Comparison of ENCODE assay signal across 21 cellular contexts in the genomic region with DNA sequence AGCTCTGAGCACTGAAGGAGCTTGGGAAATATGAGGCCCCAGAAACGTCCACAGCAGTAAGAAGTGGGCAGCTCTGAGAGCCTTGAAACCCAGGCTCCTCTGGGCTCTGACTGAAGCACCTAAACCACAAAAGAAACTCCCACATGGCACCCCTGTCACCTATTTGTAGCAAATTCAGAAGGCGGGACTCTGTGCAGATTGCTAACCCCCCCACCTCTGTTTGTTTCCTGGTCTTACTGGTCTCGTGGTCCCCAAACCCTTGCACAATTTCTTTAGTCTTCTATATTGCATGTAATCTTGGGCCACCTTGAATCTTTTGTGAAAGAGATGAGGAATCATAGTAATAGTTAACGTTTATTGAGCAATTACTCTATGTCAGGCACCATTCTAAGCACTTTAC.
DNase-seq lines count a peak whose midpoint lies in the region; ATAC-seq and TF ChIP-seq lines count a peak whose summit lies in the region.
"Had no signal": no experiment of that assay in that cellular context is flagged by ENCODE, and none has a peak within 500 bp of the region (broad histone marks: within the 10 kb centered on the region; RNA-seq: fewer than 3 reads in every experiment).

No MANE protein-coding gene starts in this region.

- ATAC-seq in left ventricle myocardium superior: no peak
- ATAC-seq in Right ventricle myocardium superior (ENCODE audit: poor library complexity): no peak
- no peak for ATAC-seq in GM19351 (IDR thresholded peaks at IDR 0.05; ENCODE audit: unreplicated experiment)
- ATAC-seq in GM19455 (IDR thresholded peaks at IDR 0.05; ENCODE audit: unreplicated experiment): no peak
- no peak for ATAC-seq in T-cell (replicated peaks in 1 of 4)
- ATAC-seq: right cardiac atrium had no signal

- peaks cover 73% of the 10 kb centered on the region for H3K36me3 Mint-ChIP-seq in endothelial cell (ENCODE audit: low read depth, unreplicated experiment)
- peaks cover 65% of the 10 kb centered on the region for H3K36me3 Mint-ChIP-seq in T-cell
- H3K36me3 Mint-ChIP-seq: type B pancreatic cell had no signal

- intact Hi-C loops in left ventricle myocardium superior (cut with micrococcal nuclease) (no loop called here), Right ventricle myocardium superior (cut with DNase I) (no loop called here)

- H3K4me1 Mint-ChIP-seq in endothelial cell (ENCODE audit: unreplicated experiment) (peaks cover 30% of the 10 kb centered on the region), T-cell (peaks cover 0 to 12% (median 0%) of the 10 kb centered on the region in 3 donors)

- H3K27ac Mint-ChIP-seq in endothelial cell (ENCODE audit: unreplicated experiment): peak overlapping the region; percentile 34
- H3K27ac Mint-ChIP-seq in T-cell: peak overlapping the region in 1 of 2 donors; percentile 30
- H3K27ac Mint-ChIP-seq: type B pancreatic cell had no signal

- H3K27me3 Mint-ChIP-seq in endothelial cell (ENCODE audit: unreplicated experiment) (peaks cover 30% of the 10 kb centered on the region), T-cell (no peaks in the 10 kb centered on the region)

- CTCF ChIA-PET in T-cell (lab: Charles Lee): interaction anchor here in 1 of 2 donors (0.6 kb wide), 1 partner anchor 81 kb away, joined by 3 read pairs; no protein-coding TSS in a partner anchor

- POLR2A ChIA-PET in T-cell (lab: Charles Lee): no interaction called here

- H3K4me3 Mint-ChIP-seq in endothelial cell (ENCODE audit: unreplicated experiment) (peak overlapping the region; percentile 42), T-cell (no peak overlapping the region)
- H3K4me3 Mint-ChIP-seq: type B pancreatic cell had no signal

- H3K9me3 Mint-ChIP-seq in endothelial cell (ENCODE audit: unreplicated experiment) (no peaks in the 10 kb centered on the region), T-cell (no peaks in the 10 kb centered on the region)
- H3K9me3 Mint-ChIP-seq: type B pancreatic cell had no signal

- DNase-seq in left ventricle myocardium superior: peak; percentile 2
- no peak for DNase-seq in Right ventricle myocardium superior
- peak; percentile 9 for DNase-seq in RPMI8226
- no peak for DNase-seq in endothelial cell (ENCODE audit: low spot score)
- DNase-seq in T-cell: no peak
- no peak for DNase-seq in epidermal melanocyte (ENCODE audit: insufficient read length, low spot score)
- DNase-seq: activated CD4-positive, alpha-beta T cell treated with anti-CD3 and anti-CD28 coated beads for 48 hours; amniotic stem cell; dorsolateral prefrontal cortex; HCEC 1CT; KBM-7; left ventricle myocardium inferior; NCI-H1092 treated with DMSO at 0.1 percent for 48 hours; NCI-H2107; NCI-H524 treated with DMSO at 0.1 percent for 48 hours; PC-9; stimulated activated naive CD4-positive, alpha-beta T cell treated with Interleukin-2 at 50 U/mL for 16 hours had no signal

- no peak for TF ChIP-seq CTCF in endothelial cell (IDR thresholded peaks at IDR 0.05; ENCODE audit: unreplicated experiment)

Comparison
In these comparisons a context has a peak if more than half of its experiments do, and no peak if none do; other contexts are left out.
1. DNase-seq: peak in left ventricle myocardium superior (single experiment) and RPMI8226 (single experiment); none in Right ventricle myocardium superior (single experiment), endothelial cell (single experiment), T-cell (0 of 34) and epidermal melanocyte (single experiment).